1 cellular context compared by ENCODE assay signal in genomic region chr17:18179221-18179620, GRCh38.
TF ChIP-seq lines count a peak whose summit lies in the region.

No MANE protein-coding gene starts in this region.

TF ChIP-seq in WTC11, 78 proteins besides CTCF, POLR2A, EP300 and RAD21 (continued from another document):
- TF ChIP-seq AFF4 (CRISPR knock-in tag; IDR thresholded peaks at IDR 0.05; ENCODE audit: borderline replicate concordance) = no peak
- no peak for TF ChIP-seq ZMAT4 (CRISPR knock-in tag; IDR thresholded peaks at IDR 0.05)
- TF ChIP-seq KAT7 (CRISPR knock-in tag; IDR thresholded peaks at IDR 0.05; ENCODE audit: borderline replicate concordance) = no peak
- TF ChIP-seq SMAD4 (CRISPR knock-in tag; IDR thresholded peaks at IDR 0.05) = no peak
- no peak for TF ChIP-seq NR3C1 (CRISPR knock-in tag; conservative IDR thresholded peaks at IDR 0.05; ENCODE audit: low read depth)
- no peak for TF ChIP-seq SOX15 (CRISPR knock-in tag; IDR thresholded peaks at IDR 0.05)
- TF ChIP-seq ZNF138 (CRISPR knock-in tag; conservative IDR thresholded peaks at IDR 0.05) = no peak
- no peak for TF ChIP-seq ATF1 (CRISPR knock-in tag; IDR thresholded peaks at IDR 0.05)
- TF ChIP-seq, protein P1, sequence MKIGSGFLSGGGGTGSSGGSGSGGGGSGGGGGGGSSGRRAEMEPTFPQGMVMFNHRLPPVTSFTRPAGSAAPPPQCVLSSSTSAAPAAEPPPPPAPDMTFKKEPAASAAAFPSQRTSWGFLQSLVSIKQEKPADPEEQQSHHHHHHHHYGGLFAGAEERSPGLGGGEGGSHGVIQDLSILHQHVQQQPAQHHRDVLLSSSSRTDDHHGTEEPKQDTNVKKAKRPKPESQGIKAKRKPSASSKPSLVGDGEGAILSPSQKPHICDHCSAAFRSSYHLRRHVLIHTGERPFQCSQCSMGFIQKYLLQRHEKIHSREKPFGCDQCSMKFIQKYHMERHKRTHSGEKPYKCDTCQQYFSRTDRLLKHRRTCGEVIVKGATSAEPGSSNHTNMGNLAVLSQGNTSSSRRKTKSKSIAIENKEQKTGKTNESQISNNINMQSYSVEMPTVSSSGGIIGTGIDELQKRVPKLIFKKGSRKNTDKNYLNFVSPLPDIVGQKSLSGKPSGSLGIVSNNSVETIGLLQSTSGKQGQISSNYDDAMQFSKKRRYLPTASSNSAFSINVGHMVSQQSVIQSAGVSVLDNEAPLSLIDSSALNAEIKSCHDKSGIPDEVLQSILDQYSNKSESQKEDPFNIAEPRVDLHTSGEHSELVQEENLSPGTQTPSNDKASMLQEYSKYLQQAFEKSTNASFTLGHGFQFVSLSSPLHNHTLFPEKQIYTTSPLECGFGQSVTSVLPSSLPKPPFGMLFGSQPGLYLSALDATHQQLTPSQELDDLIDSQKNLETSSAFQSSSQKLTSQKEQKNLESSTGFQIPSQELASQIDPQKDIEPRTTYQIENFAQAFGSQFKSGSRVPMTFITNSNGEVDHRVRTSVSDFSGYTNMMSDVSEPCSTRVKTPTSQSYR (CRISPR knock-in tag; IDR thresholded peaks at IDR 0.05) = no peak
- no peak for TF ChIP-seq ZSCAN18 (CRISPR knock-in tag; IDR thresholded peaks at IDR 0.05)
TF ChIP-seq in WTC11: peak in this region for 0.
